ENCODE assay signal across 15 cellular contexts in the genomic region with DNA sequence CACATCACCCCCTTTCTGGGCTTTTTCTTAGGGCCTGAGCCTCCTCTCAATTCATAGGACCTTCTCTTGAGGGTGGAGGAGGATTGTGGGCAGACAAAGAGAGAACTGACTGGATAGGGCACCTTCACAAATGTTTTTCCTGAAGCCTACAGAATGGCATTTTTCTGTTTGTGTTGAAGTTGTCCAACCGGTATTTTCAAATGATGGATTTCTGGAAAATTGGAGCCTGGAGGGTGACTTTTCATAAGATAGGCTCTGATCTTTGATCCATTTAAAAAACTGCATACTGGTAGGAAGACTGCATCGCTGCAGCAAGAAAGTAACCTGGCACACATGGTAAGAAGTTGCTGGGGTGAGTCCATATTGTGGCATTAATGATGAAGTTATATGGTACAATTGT.
A peak's percentile ranks its signal among the peaks of the same experiment; 100 is the strongest.
DNase-seq lines count a peak whose midpoint lies in the region; ATAC-seq, FAIRE-seq and TF ChIP-seq lines count a peak whose summit lies in the region.
"Had no signal": no experiment of that assay in that cellular context is flagged by ENCODE, and none has a peak within 500 bp of the region (broad histone marks: within the 10 kb centered on the region; RNA-seq: fewer than 3 reads in every experiment).

No MANE protein-coding gene starts in this region.

- intact Hi-C loops in GM12878 (cut with micrococcal nuclease; ENCODE audit: unreplicated experiment), result loop anchor here (5.0 kb wide), 1 partner anchor 98 kb away; the partner anchor contains the start of gene CXCR4

- TF ChIP-seq EP300 in GM12878 (IDR thresholded peaks at IDR 0.05; ENCODE audit: borderline replicate concordance in 1 of 2, control insufficient read depth in 1 of 2, low read depth in 2 of 2, low read length in 2 of 2), result no peak

- RAD21 ChIA-PET in GM12878 (lab: Charles Lee; ENCODE audit: unreplicated experiment), result interaction anchor here (0.9 to 5.2 kb wide), 8 partner anchors 8 to 301 kb away, joined by 3 to 40 read pairs (median 4); no protein-coding TSS in a partner anchor

- 85% methylated on average over 2 of the region's 2 CpGs for WGBS in GM12878 (ENCODE audit: insufficient coverage, insufficient replicate concordance, low lambda C conversion rate, missing lambda C conversion rate)

- H3F3A ChIP-seq in neural progenitor cell (ENCODE audit: low read depth), result peaks cover 21% of the 10 kb centered on the region

- in situ Hi-C loops in GM12878 (cut with MboI), result no loop called here

- H3K27me3 ChIP-seq in GM12878 (replicated peaks in 1 of 2; ENCODE audit: control insufficient read depth in 2 of 2, insufficient read depth in 2 of 2, low read length in 1 of 2) (peaks cover 0 to 9% of the 10 kb centered on the region in 2 experiments; a peak in 1 of 4 replicates), neural progenitor cell (no peaks in the 10 kb centered on the region)

- H3K4me3 ChIP-seq in GM12878 (no peak overlapping the region), neural progenitor cell (no peak overlapping the region)

- POLR2A ChIA-PET in GM12878 (lab: Charles Lee), result interaction anchor here (0.7 to 2.0 kb wide), 3 partner anchors 12 to 39 kb away, joined by 3 to 10 read pairs (median 4); no protein-coding TSS in a partner anchor

- H3K4me1 ChIP-seq in GM12878 (ENCODE audit: control insufficient read depth, insufficient read depth, low read length), result no peaks in the 10 kb centered on the region
- peaks cover 28% of the 10 kb centered on the region for H3K4me1 ChIP-seq in neural progenitor cell

- FAIRE-seq in GM12878 (lab: Jason Lieb, UNC), result no peak

- peaks cover 3% of the 10 kb centered on the region for H3K9me3 Mint-ChIP-seq in stimulated activated naive CD8-positive, alpha-beta T cell treated with anti-CD3 and anti-CD28 coated beads, Interleukin-15, Interleukin-2, amounts not matched to agents 100 ng/mL and 50 ng/mL, for 24 hours
- peaks cover 10 to 14% of the 10 kb centered on the region in 2 donors for H3K9me3 Mint-ChIP-seq in stimulated activated naive CD8-positive, alpha-beta T cell treated with anti-CD3 and anti-CD28 coated beads, Interleukin-15, amount 100 ng/mL, for 72 hours
- peaks cover 20% of the 10 kb centered on the region for H3K9me3 Mint-ChIP-seq in neural progenitor cell

- H2AFZ ChIP-seq in GM12878 (ENCODE audit: control insufficient read depth, low read depth, low read length) (no peak overlapping the region), neural progenitor cell (replicated peaks) (no peak overlapping the region)

- SMC1A ChIA-PET in GM12878 (lab: Charles Lee; ENCODE audit: uncharacterized antibody, unreplicated experiment), result interaction anchor here (1.0 to 6.0 kb wide), 10 partner anchors 7 to 167 kb away, joined by 3 to 104 read pairs (median 18); no protein-coding TSS in a partner anchor

- no peak for TF ChIP-seq POLR2A in GM12878 (IDR thresholded peaks at IDR 0.05; ENCODE audit: low read depth, low read length)

- no peaks in the 10 kb centered on the region for H3K36me3 ChIP-seq in GM12878 (ENCODE audit: control insufficient read depth in 2 of 2, insufficient read depth in 2 of 2, low read length in 1 of 2)
- no peaks in the 10 kb centered on the region for H3K36me3 ChIP-seq in neural progenitor cell

- H3K9me3 ChIP-seq in GM12878 (replicated peaks; ENCODE audit: control insufficient read depth, insufficient read depth, low read length) (peaks cover 2% of the 10 kb centered on the region; the same call in 2 of the 3 replicates), neural progenitor cell (ENCODE audit: low read depth) (peaks cover 3% of the 10 kb centered on the region)

- H3K4me1 Mint-ChIP-seq in stimulated activated naive CD8-positive, alpha-beta T cell treated with anti-CD3 and anti-CD28 coated beads, Interleukin-15, Interleukin-2, amounts not matched to agents 100 ng/mL and 50 ng/mL, for 24 hours (ENCODE audit: low read depth), result peaks cover 64% of the 10 kb centered on the region
- peaks cover 38% of the 10 kb centered on the region for H3K4me1 Mint-ChIP-seq in stimulated activated naive CD8-positive, alpha-beta T cell treated with anti-CD3 and anti-CD28 coated beads, Interleukin-15, amount 100 ng/mL, for 72 hours
- peaks cover 26% of the 10 kb centered on the region for H3K4me1 Mint-ChIP-seq in neural progenitor cell
- H3K4me1 Mint-ChIP-seq: H9 had no signal

- no peaks in the 10 kb centered on the region for H3K27me3 Mint-ChIP-seq in stimulated activated naive CD8-positive, alpha-beta T cell treated with anti-CD3 and anti-CD28 coated beads, Interleukin-15, Interleukin-2, amounts not matched to agents 100 ng/mL and 50 ng/mL, for 24 hours
- H3K27me3 Mint-ChIP-seq in stimulated activated naive CD8-positive, alpha-beta T cell treated with anti-CD3 and anti-CD28 coated beads, Interleukin-15, amount 100 ng/mL, for 72 hours, result no peaks in the 10 kb centered on the region
- H3K27me3 Mint-ChIP-seq in neural progenitor cell (ENCODE audit: insufficient read depth, low read depth), result peaks cover 8% of the 10 kb centered on the region

- peak overlapping the region; percentile 16 for H3K27ac Mint-ChIP-seq in stimulated activated naive CD8-positive, alpha-beta T cell treated with anti-CD3 and anti-CD28 coated beads, Interleukin-15, Interleukin-2, amounts not matched to agents 100 ng/mL and 50 ng/mL, for 24 hours
- H3K27ac Mint-ChIP-seq in stimulated activated naive CD8-positive, alpha-beta T cell treated with anti-CD3 and anti-CD28 coated beads, Interleukin-15, amount 100 ng/mL, for 72 hours, result no peak overlapping the region
- peak overlapping the region; percentile 70 for H3K27ac Mint-ChIP-seq in neural progenitor cell
- H3K27ac Mint-ChIP-seq: H9 had no signal

- H3K9ac ChIP-seq in GM12878 (ENCODE audit: control insufficient read depth, insufficient read depth, low read length), result no peak overlapping the region
- no peak overlapping the region for H3K9ac ChIP-seq in neural progenitor cell

- CTCF ChIA-PET in GM12878 (lab: Yijun Ruan, JAX), result interaction anchor here (1.5 to 3.7 kb wide), 3 partner anchors 24 to 40 kb away, joined by 8 to 16 read pairs (median 9); no protein-coding TSS in a partner anchor

- BruUV-seq in GM12878 (replicated peaks; lab: Mats Ljungman, UMichigan), result TSS peak; percentile 64

- H3K4me2 ChIP-seq in GM12878 (ENCODE audit: control insufficient read depth, insufficient read depth) (no peak overlapping the region), neural progenitor cell (peak overlapping the region; percentile 45)

- H3K36me3 Mint-ChIP-seq in stimulated activated naive CD8-positive, alpha-beta T cell treated with anti-CD3 and anti-CD28 coated beads, Interleukin-15, Interleukin-2, amounts not matched to agents 100 ng/mL and 50 ng/mL, for 24 hours (ENCODE audit: low read depth), result peaks cover 4% of the 10 kb centered on the region
- H3K36me3 Mint-ChIP-seq in neural progenitor cell, result no peaks in the 10 kb centered on the region

- no peak for DNase-seq in stimulated activated naive CD8-positive, alpha-beta T cell treated with anti-CD3 and anti-CD28 coated beads, Interleukin-15, amount 100 ng/mL, for 72 hours
- DNase-seq in GM12878 (ENCODE audit: low read depth, low spot score), result no peak
- DNase-seq in neural progenitor cell (ENCODE audit: low spot score), result no peak
- no peak for DNase-seq in activated CD4-positive, alpha-beta T cell treated with anti-CD3 and anti-CD28 coated beads, Interleukin-2, amount 50 U/mL, for 1 hour
- DNase-seq: 8988T, DMS153, H9, NCI-H1417, NCI-H1930, NCI-H2171, NCI-H446 treated with DMSO at 0.1 percent for 48 hours had no signal

- TF ChIP-seq CTCF in GM12878 (IDR thresholded peaks at IDR 0.05 in 2 of 3, conservative IDR thresholded peaks at IDR 0.05 in 1 of 3; ENCODE audit: control insufficient read depth in 2 of 3, extremely low read depth in 1 of 3, insufficient read depth in 1 of 3, low read depth in 3 of 3, low read length in 3 of 3), result no peak
- TF ChIP-seq CTCF in neural progenitor cell (IDR thresholded peaks at IDR 0.05), result no peak

- H4K20me1 ChIP-seq in GM12878 (ENCODE audit: control insufficient read depth, insufficient read depth) (no peaks in the 10 kb centered on the region), neural progenitor cell (ENCODE audit: low read depth) (no peaks in the 10 kb centered on the region)

- no peak for TF ChIP-seq RAD21 in GM12878 (IDR thresholded peaks at IDR 0.05; ENCODE audit: insufficient read depth, low read depth, low read length)

- H3K27ac ChIP-seq in GM12878 (ENCODE audit: control insufficient read depth, insufficient read depth) (no peak overlapping the region), neural progenitor cell (peak overlapping the region; percentile 90)

- H3K79me2 ChIP-seq in GM12878 (ENCODE audit: control insufficient read depth, insufficient read depth, low read length) (no peaks in the 10 kb centered on the region), neural progenitor cell (ENCODE audit: low read depth) (no peaks in the 10 kb centered on the region)

- H3K4me3 Mint-ChIP-seq in stimulated activated naive CD8-positive, alpha-beta T cell treated with anti-CD3 and anti-CD28 coated beads, Interleukin-15, Interleukin-2, amounts not matched to agents 100 ng/mL and 50 ng/mL, for 24 hours, result no peak overlapping the region
- no peak overlapping the region for H3K4me3 Mint-ChIP-seq in stimulated activated naive CD8-positive, alpha-beta T cell treated with anti-CD3 and anti-CD28 coated beads, Interleukin-15, amount 100 ng/mL, for 72 hours
- H3K4me3 Mint-ChIP-seq in neural progenitor cell, result no peak overlapping the region
- H3K4me3 Mint-ChIP-seq: H9 had no signal

- ATAC-seq in stimulated activated naive CD8-positive, alpha-beta T cell treated with anti-CD3 and anti-CD28 coated beads, Interleukin-15, amount 100 ng/mL, for 72 hours, result no peak
- no peak for ATAC-seq in GM12878
- ATAC-seq in HG03139 (IDR thresholded peaks at IDR 0.05; ENCODE audit: unreplicated experiment), result no peak
- no peak for ATAC-seq in HG02678 (IDR thresholded peaks at IDR 0.05; ENCODE audit: unreplicated experiment)
- ATAC-seq in GM19463 (IDR thresholded peaks at IDR 0.05; ENCODE audit: unreplicated experiment), result no peak

TF ChIP-seq in GM12878, 131 proteins besides CTCF, POLR2A, EP300 and RAD21 (continues in another document):
- TF ChIP-seq POLR2AphosphoS2 (IDR thresholded peaks at IDR 0.05; ENCODE audit: low read depth, low read length) (no peak), RELA (IDR thresholded peaks at IDR 0.05; ENCODE audit: borderline replicate concordance, partially characterized antibody) (no peak), BRCA1 (IDR thresholded peaks at IDR 0.05; ENCODE audit: low read depth, low read length) (no peak), ZNF217 (IDR thresholded peaks at IDR 0.05) (no peak), LARP7 (IDR thresholded peaks at IDR 0.05) (no peak), NFXL1 (IDR thresholded peaks at IDR 0.05; ENCODE audit: borderline replicate concordance) (no peak)
- TF ChIP-seq, protein P1, sequence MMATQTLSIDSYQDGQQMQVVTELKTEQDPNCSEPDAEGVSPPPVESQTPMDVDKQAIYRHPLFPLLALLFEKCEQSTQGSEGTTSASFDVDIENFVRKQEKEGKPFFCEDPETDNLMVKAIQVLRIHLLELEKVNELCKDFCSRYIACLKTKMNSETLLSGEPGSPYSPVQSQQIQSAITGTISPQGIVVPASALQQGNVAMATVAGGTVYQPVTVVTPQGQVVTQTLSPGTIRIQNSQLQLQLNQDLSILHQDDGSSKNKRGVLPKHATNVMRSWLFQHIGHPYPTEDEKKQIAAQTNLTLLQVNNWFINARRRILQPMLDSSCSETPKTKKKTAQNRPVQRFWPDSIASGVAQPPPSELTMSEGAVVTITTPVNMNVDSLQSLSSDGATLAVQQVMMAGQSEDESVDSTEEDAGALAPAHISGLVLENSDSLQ (IDR thresholded peaks at IDR 0.05), result no peak

Comparison
In these comparisons a context has a peak if more than half of its experiments do, and no peak if none do; other contexts are left out.
1. H3K27ac Mint-ChIP-seq: peak in stimulated activated naive CD8-positive, alpha-beta T cell treated with anti-CD3 and anti-CD28 coated beads, Interleukin-15, Interleukin-2, amounts not matched to agents 100 ng/mL and 50 ng/mL, for 24 hours (single experiment) and neural progenitor cell (single experiment); none in stimulated activated naive CD8-positive, alpha-beta T cell treated with anti-CD3 and anti-CD28 coated beads, Interleukin-15, amount 100 ng/mL, for 72 hours (0 of 2).